10 cellular contexts compared by ENCODE assay signal in the genomic region with DNA sequence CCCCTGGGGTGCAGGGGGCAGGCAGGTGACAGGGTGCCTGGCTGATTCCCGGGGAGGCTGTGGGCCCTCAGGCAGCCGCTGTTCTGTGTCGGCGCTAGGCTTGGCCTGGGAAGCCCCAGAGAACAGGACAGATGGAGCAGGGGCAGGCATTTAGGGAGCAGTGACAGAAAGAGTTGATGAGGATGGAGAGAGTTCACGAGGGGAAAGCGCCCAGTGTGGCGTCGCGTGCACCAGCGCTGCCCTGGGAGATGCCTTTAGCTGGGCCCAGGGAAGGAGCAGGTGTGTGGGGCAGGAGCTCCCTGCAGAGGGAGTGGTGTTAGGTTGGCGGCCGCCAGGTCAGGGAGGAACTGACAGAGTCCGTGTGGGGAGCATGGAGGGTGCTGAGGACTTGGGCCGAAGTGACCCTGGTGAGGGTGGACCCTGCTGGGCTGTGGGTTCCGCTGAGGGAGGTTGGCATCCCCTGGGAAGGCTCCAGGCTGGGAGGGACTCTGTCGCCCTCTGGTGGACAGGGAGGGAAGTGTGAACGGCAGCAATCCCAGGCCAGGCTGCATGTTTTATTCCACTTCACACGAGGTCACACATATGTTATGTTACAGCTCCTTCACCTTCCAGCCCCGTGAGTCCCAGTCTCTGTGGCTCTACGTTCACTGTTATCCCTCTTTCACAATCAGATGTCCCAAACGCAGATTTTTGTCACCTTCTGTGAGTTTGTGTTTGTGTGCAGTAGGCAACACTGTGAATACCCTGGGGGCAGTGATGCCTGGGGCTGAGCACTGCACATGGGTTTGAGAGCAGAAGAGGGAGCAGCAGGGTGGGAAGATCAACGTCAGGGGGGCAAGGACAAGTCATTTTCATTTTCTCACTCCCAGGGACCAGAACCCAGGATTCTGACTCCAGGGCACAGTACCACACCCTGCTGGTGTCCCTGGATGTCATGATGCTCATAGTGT. TPM values are rescaled to one million over a fixed set of nuclear protein-coding genes. Genes with fewer than 3 reads are reported as not detected.
DNase-seq lines count a peak whose midpoint lies in the region; ATAC-seq and TF ChIP-seq lines count a peak whose summit lies in the region.
"Not testable (repeated sequence)": the region's sequence is repeated elsewhere in the genome, so short reads cannot be mapped to it uniquely, and the experiment has no call there.
"Had no signal": no experiment of that assay in that cellular context is flagged by ENCODE, and none has a peak within 500 bp of the region (broad histone marks: within the 10 kb centered on the region; RNA-seq: fewer than 3 reads in every experiment).

No MANE protein-coding gene starts in this region.

- H3K4me3 Mint-ChIP-seq in type B pancreatic cell, result not testable (repeated sequence)

- H4K20me1 ChIP-seq in osteoblast (ENCODE audit: insufficient read depth, low read length), result not testable (repeated sequence)

- not testable (repeated sequence) for H3K4me2 ChIP-seq in osteoblast (ENCODE audit: insufficient read depth, low read length)

- peak; percentile 53 for TF ChIP-seq CTCF in RWPE1 (conservative IDR thresholded peaks at IDR 0.05; ENCODE audit: low read depth)
- peak in 5 of 7 experiments; percentile 10 to 41 (median 23) for TF ChIP-seq CTCF in body of pancreas (IDR thresholded peaks at IDR 0.05)
- TF ChIP-seq CTCF in fibroblast of the aortic adventitia (IDR thresholded peaks at IDR 0.05; ENCODE audit: insufficient read depth, low read length), result peak; percentile 44
- peak; percentile 36 for TF ChIP-seq CTCF in osteoblast (IDR thresholded peaks at IDR 0.05; ENCODE audit: extremely low read depth, low read depth, low read length)
- TF ChIP-seq CTCF in type B pancreatic cell (conservative IDR thresholded peaks at IDR 0.05), result peak; percentile 49

- H3K27me3 Mint-ChIP-seq in type B pancreatic cell, result not testable (repeated sequence)

- CTCF ChIA-PET in RWPE1 (lab: Yijun Ruan, JAX), result not testable (repeated sequence)

- WGBS in body of pancreas, 2 donors, result 63 to 70% methylated on average over 19 to 22 of the region's 22 CpGs

- POLR2A ChIA-PET in RWPE1 (lab: Yijun Ruan, JAX; ENCODE audit: low non-redundant PET), result not testable (repeated sequence)

- H3K27ac ChIP-seq in RWPE1; body of pancreas; osteoblast (ENCODE audit: low read depth, low read length): not testable (repeated sequence)

- not testable (repeated sequence) for H3K79me2 ChIP-seq in osteoblast (ENCODE audit: insufficient read depth, low read length)

- H3K9me3 ChIP-seq in body of pancreas; osteoblast (ENCODE audit: low read depth, low read length): not testable (repeated sequence)

- H3K4me3 ChIP-seq in body of pancreas; fibroblast of the aortic adventitia (ENCODE audit: low read depth, low read length); osteoblast (ENCODE audit: insufficient read depth, low read length): not testable (repeated sequence)

- peak; percentile 1 for DNase-seq in COLO668 (lab: John Stamatoyannopoulos, UW; ENCODE audit: unreplicated experiment)
- peak; percentile 18 for DNase-seq in HT1080 (ENCODE audit: low read depth)
- not testable (repeated sequence) for DNase-seq in RWPE1 (ENCODE audit: low spot score); osteoblast (ENCODE audit: insufficient read length, low spot score, missing footprints); type B pancreatic cell (ENCODE audit: extremely low spot score, unreplicated experiment)
- DNase-seq in activated CD8-positive, alpha-beta memory T cell treated with anti-CD3 and anti-CD28 coated beads for 48 hours (ENCODE audit: low read depth in 2 of 3, low spot score in 2 of 3), result peak in 2 of 3 experiments; percentile 5 to 23
- peak in 2 of 4 donors; percentile 11 to 15 for DNase-seq in body of pancreas
- peak; percentile 10 for DNase-seq in fibroblast of the aortic adventitia (ENCODE audit: low read depth)

- H3K9me3 Mint-ChIP-seq in type B pancreatic cell, result not testable (repeated sequence)

- not testable (repeated sequence) for H3K4me1 ChIP-seq in body of pancreas; osteoblast (ENCODE audit: insufficient read depth, low read length)

- not testable (repeated sequence) for H3K36me3 ChIP-seq in body of pancreas (replicated peaks in 1 of 2; ENCODE audit: insufficient read depth in 1 of 2, low read depth in 2 of 2); osteoblast (ENCODE audit: insufficient read depth, low read length)

- not testable (repeated sequence) for ATAC-seq in body of pancreas

- not testable (repeated sequence) for H3K36me3 Mint-ChIP-seq in type B pancreatic cell

- H3K27ac Mint-ChIP-seq in type B pancreatic cell, result not testable (repeated sequence)

- not testable (repeated sequence) for H3K4me1 Mint-ChIP-seq in type B pancreatic cell (ENCODE audit: unreplicated experiment)

- intact Hi-C loops in body of pancreas (cut with DNase I), result not testable (repeated sequence)

- not testable (repeated sequence) for H2AFZ ChIP-seq in osteoblast (ENCODE audit: low read length)

- H3K27me3 ChIP-seq in body of pancreas; osteoblast (ENCODE audit: insufficient read depth, low read length): not testable (repeated sequence)

- TF ChIP-seq POLR2A in body of pancreas (IDR thresholded peaks at IDR 0.05), result not testable (repeated sequence)

RNA-seq across cellular contexts. Expression of a gene that starts 1.7 kb away (rescaled TPM):
- total RNA-seq in HT1080 (2014; rRNA removed; shearing (Covaris generic)), result 0.14 and 0.40 TPM in 2 replicates
- 0.05 and 0.16 TPM in 2 replicates for polyA plus RNA-seq in HT1080 (2015; cell fraction: cytosol; rRNA removed)
- 0.11 and 0.17 TPM in 2 replicates for polyA plus RNA-seq in HT1080 (2015; cell fraction: nucleus; rRNA removed)
- not detected for total RNA-seq in body of pancreas
- 0.27 TPM in 1 of 2 replicates, not detected in the other for total RNA-seq in fibroblast of the aortic adventitia (ENCODE audit: low replicate concordance)
- not detected in 2 replicates for total RNA-seq in osteoblast
- total RNA-seq in type B pancreatic cell (ENCODE audit: low replicate concordance), result not detected in 2 replicates
- total RNA-seq: cardiac septum; naive thymus-derived CD8-positive, alpha-beta T cell had no signal
- polyA plus RNA-seq: naive thymus-derived CD8-positive, alpha-beta T cell had no signal
